Comparison of ENCODE assay signal across 8 cellular contexts in genomic region chr6:125918681-125919566, GRCh38. TPM values are rescaled to one million over a fixed set of nuclear protein-coding genes. Genes with fewer than 3 reads are reported as not detected.
DNase-seq lines count a peak whose midpoint lies in the region; ATAC-seq, FAIRE-seq and TF ChIP-seq lines count a peak whose summit lies in the region.

No MANE protein-coding gene starts in this region.

- peak overlapping the region; percentile 76 for H3K4me2 ChIP-seq in HepG2 (ENCODE audit: low read depth, low read length)

- H3K9me3 ChIP-seq in SJCRH30 (replicated peaks) (no peaks in the 10 kb centered on the region), breast epithelium (no peaks in the 10 kb centered on the region), HepG2 (ENCODE audit: low read length) (no peaks in the 10 kb centered on the region)

- H4K20me1 ChIP-seq in HepG2 (ENCODE audit: insufficient read depth, low read length) = no peaks in the 10 kb centered on the region

- peak; percentile 96 for FAIRE-seq in HepG2 (lab: Jason Lieb, UNC)

- BruUV-seq in HepG2 (replicated peaks; lab: Mats Ljungman, UMichigan) = no TSS peak

- TF ChIP-seq POLR2A in breast epithelium (IDR thresholded peaks at IDR 0.05) = peak; percentile 84
- peak; percentile 46 to 96; a peak in 3 of 4 replicates for TF ChIP-seq POLR2A in HepG2 (IDR thresholded peaks at IDR 0.05; ENCODE audit: insufficient read depth in 1 of 2, low read depth in 2 of 2, low read length in 2 of 2)

- intact Hi-C loops in breast epithelium (cut with DNase I; ENCODE audit: low total_unique reads) = no loop called here
- intact Hi-C loops in HepG2 (cut with micrococcal nuclease; ENCODE audit: unreplicated experiment) = loop anchor here (1.0 kb wide), 2 partner anchors 25 to 37 kb away; partner anchors contain the start of gene HINT3

- peak overlapping the region; percentile 73 for H2AFZ ChIP-seq in HepG2 (ENCODE audit: low read length)

- H3K4me1 ChIP-seq in SJCRH30 (peaks cover 20% of the 10 kb centered on the region), breast epithelium (peaks cover 0 to 5% of the 10 kb centered on the region in 2 donors), HepG2 (ENCODE audit: insufficient read depth, low read length) (peaks cover 62% of the 10 kb centered on the region)

- peak overlapping the region; percentile 82 for H3K9ac ChIP-seq in HepG2 (ENCODE audit: insufficient read depth, low read depth, low read length)

- in situ Hi-C loops in HepG2 (cut with HindIII; ENCODE audit: extremely low pct_ligation_motif_present, low pct_unique_long_range_greater_than_20kb) = no loop called here

- H3K27ac ChIP-seq in SJCRH30 (no peak overlapping the region), breast epithelium (peak overlapping the region; percentile 91 to 93), HepG2 (ENCODE audit: extremely low read length, insufficient read depth, low read length) (peak overlapping the region; percentile 84)

- POLR2A ChIA-PET in HepG2 (lab: Yijun Ruan, JAX) = interaction anchor here (0.7 to 3.8 kb wide), 11 partner anchors 12 to 129 kb away, joined by 3 to 30 read pairs (median 6); partner anchors contain the start of genes HINT3, NCOA7 and TRMT11

- WGBS in HepG2 (ENCODE audit: low lambda C conversion rate) = 12% methylated on average over 13 of the region's 13 CpGs

- TF ChIP-seq CTCF in breast epithelium (IDR thresholded peaks at IDR 0.05) = no peak
- no peak for TF ChIP-seq CTCF in HepG2 (CRISPR knock-in tag; IDR thresholded peaks at IDR 0.05)

- H3K27me3 ChIP-seq in SJCRH30 (no peaks in the 10 kb centered on the region), breast epithelium (no peaks in the 10 kb centered on the region), HepG2 (ENCODE audit: control insufficient read depth in 1 of 2, insufficient read depth in 2 of 2, low read length in 2 of 2) (no peaks in the 10 kb centered on the region)

- CTCF ChIA-PET in HepG2 (lab: Yijun Ruan, JAX; ENCODE audit: low intra/inter-chr PET ratio, low total read pairs) = no interaction called here

- no peak; the same call in 1 of the 2 replicates for TF ChIP-seq RAD21 in HepG2 (CRISPR knock-in tag; IDR thresholded peaks at IDR 0.05)

- peak; percentile 83 for DNase-seq in EH (ENCODE audit: low read depth)
- DNase-seq in SJCRH30 = peak in 1 of 2 experiments; percentile 58
- peak in 1 of 2 donors; percentile 67 for DNase-seq in breast epithelium (ENCODE audit: low spot score in 2 of 2)
- DNase-seq in HepG2 (ENCODE audit: low spot score) = peak; percentile 97
- peak; percentile 39 for DNase-seq in stimulated activated CD8-positive, alpha-beta memory T cell treated with anti-CD3 and anti-CD28 coated beads, Interleukin-4, amount 100 ng/mL, for 48 hours
- no peak for DNase-seq in D341Med (ENCODE audit: low spot score)

- TF ChIP-seq EP300 in HepG2 (IDR thresholded peaks at IDR 0.05; ENCODE audit: low read depth in 2 of 2, low read length in 2 of 2) (peak in 1 of 2 experiments; percentile 64; a peak in 2 of 4 replicates), HepG2 (CRISPR knock-in tag; IDR thresholded peaks at IDR 0.05; ENCODE audit: borderline replicate concordance) (0 out of 2 replicates have a peak, but pooled peaks have one; percentile 32)

- H3K36me3 ChIP-seq in SJCRH30 = no peaks in the 10 kb centered on the region
- no peaks in the 10 kb centered on the region for H3K36me3 ChIP-seq in breast epithelium
- H3K36me3 ChIP-seq in HepG2 (replicated peaks in 1 of 2; ENCODE audit: control insufficient read depth in 1 of 2, insufficient read depth in 2 of 2, low read length in 2 of 2) = peaks cover 19 to 45% of the 10 kb centered on the region in 2 experiments

- H3K4me3 ChIP-seq in SJCRH30 (peak overlapping the region; percentile 4; the same call in 1 of the 2 replicates), breast epithelium (peak overlapping the region; percentile 18 to 62 (median 48)), HepG2 (replicated peaks in 1 of 3; ENCODE audit: insufficient read depth in 1 of 3, low read depth in 2 of 3, low read length in 3 of 3) (peak overlapping the region; percentile 51 to 65 (median 52))

- ATAC-seq in GM21360 (IDR thresholded peaks at IDR 0.05; ENCODE audit: unreplicated experiment) = peak; percentile 95
- peak; percentile 98 for ATAC-seq in HG03571 (IDR thresholded peaks at IDR 0.05; ENCODE audit: unreplicated experiment)
- ATAC-seq in HepG2 = peak; percentile 97

- H3K79me2 ChIP-seq in HepG2 (ENCODE audit: insufficient read depth, low read length) = peaks cover 18% of the 10 kb centered on the region

TF ChIP-seq in HepG2, 621 proteins besides CTCF, POLR2A, EP300 and RAD21 (continues in another document):
- TF ChIP-seq, protein P1, sequence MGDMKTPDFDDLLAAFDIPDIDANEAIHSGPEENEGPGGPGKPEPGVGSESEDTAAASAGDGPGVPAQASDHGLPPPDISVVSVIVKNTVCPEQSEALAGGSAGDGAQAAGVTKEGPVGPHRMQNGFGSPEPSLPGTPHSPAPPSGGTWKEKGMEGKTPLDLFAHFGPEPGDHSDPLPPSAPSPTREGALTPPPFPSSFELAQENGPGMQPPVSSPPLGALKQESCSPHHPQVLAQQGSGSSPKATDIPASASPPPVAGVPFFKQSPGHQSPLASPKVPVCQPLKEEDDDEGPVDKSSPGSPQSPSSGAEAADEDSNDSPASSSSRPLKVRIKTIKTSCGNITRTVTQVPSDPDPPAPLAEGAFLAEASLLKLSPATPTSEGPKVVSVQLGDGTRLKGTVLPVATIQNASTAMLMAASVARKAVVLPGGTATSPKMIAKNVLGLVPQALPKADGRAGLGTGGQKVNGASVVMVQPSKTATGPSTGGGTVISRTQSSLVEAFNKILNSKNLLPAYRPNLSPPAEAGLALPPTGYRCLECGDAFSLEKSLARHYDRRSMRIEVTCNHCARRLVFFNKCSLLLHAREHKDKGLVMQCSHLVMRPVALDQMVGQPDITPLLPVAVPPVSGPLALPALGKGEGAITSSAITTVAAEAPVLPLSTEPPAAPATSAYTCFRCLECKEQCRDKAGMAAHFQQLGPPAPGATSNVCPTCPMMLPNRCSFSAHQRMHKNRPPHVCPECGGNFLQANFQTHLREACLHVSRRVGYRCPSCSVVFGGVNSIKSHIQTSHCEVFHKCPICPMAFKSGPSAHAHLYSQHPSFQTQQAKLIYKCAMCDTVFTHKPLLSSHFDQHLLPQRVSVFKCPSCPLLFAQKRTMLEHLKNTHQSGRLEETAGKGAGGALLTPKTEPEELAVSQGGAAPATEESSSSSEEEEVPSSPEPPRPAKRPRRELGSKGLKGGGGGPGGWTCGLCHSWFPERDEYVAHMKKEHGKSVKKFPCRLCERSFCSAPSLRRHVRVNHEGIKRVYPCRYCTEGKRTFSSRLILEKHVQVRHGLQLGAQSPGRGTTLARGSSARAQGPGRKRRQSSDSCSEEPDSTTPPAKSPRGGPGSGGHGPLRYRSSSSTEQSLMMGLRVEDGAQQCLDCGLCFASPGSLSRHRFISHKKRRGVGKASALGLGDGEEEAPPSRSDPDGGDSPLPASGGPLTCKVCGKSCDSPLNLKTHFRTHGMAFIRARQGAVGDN (CRISPR knock-in tag; IDR thresholded peaks at IDR 0.05) = no peak
- TF ChIP-seq CCDC6 (CRISPR knock-in tag; IDR thresholded peaks at IDR 0.05) (peak; percentile 48; the same call in 1 of the 2 replicates), ZNF563 (CRISPR knock-in tag; IDR thresholded peaks at IDR 0.05) (no peak), ZNF275 (CRISPR knock-in tag; IDR thresholded peaks at IDR 0.05; ENCODE audit: borderline replicate concordance) (no peak; the same call in 1 of the 2 replicates), ZNF34 (CRISPR knock-in tag; IDR thresholded peaks at IDR 0.05; ENCODE audit: borderline replicate concordance) (no peak), FOXA1 (IDR thresholded peaks at IDR 0.05) (no peak), FOXA1 (CRISPR knock-in tag; IDR thresholded peaks at IDR 0.05) (peak; percentile 61)
- TF ChIP-seq, protein P2, sequence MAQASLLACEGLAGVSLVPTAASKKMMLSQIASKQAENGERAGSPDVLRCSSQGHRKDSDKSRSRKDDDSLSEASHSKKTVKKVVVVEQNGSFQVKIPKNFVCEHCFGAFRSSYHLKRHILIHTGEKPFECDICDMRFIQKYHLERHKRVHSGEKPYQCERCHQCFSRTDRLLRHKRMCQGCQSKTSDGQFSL (CRISPR knock-in tag; IDR thresholded peaks at IDR 0.05) = 0 out of 2 replicates have a peak, but pooled peaks have one; percentile 12

RNA-seq across cellular contexts. Expression of gene HINT3, which starts 37.6 kb away (rescaled TPM):
- total RNA-seq in SJCRH30 (2014; rRNA removed; shearing (Covaris generic)) = 7.9 and 8.8 TPM in 2 replicates
- 10 to 100 TPM; 19.0 to 37.3 (median 26.2) TPM for total RNA-seq in breast epithelium
- 22.8 and 33.0 TPM in 2 replicates for total RNA-seq in HepG2 (2016; rRNA removed; fragmentation: Illumina TruSeq; extraction: Trizol)
- 4.3 and 5.0 TPM in 2 replicates for total RNA-seq in HepG2 (2016; cell fraction: cytosol; rRNA removed; fragmentation: Illumina TruSeq; extraction: Trizol; ENCODE audit: low read depth)
- total RNA-seq in HepG2 (2016; cell fraction: insoluble cytoplasmic fraction; rRNA removed; fragmentation: Illumina TruSeq; extraction: Trizol) = 22.7 and 34.5 TPM in 2 replicates
- total RNA-seq in HepG2 (2016; cell fraction: membrane; rRNA removed; fragmentation: Illumina TruSeq; extraction: Trizol) = 19.5 and 20.3 TPM in 2 replicates
- 11.8 and 12.4 TPM in 2 replicates for total RNA-seq in HepG2 (2016; cell fraction: nucleus; rRNA removed; fragmentation: Illumina TruSeq; extraction: Trizol)
- polyA plus RNA-seq in HepG2 (2011; rRNA removed) = 2.8 and 3.1 TPM in 2 replicates
- polyA plus RNA-seq in HepG2 (2011; cell fraction: cytosol; rRNA removed) = 2.5 TPM in 2 replicates
- polyA plus RNA-seq in HepG2 (2011; cell fraction: nucleus; rRNA removed) = 1.3 and 1.6 TPM in 2 replicates
- polyA plus RNA-seq in HepG2 (2012) = 15.9 and 22.1 TPM in 2 replicates
- 4.2 and 5.7 TPM in 2 replicates for polyA plus RNA-seq in HepG2 (2016; cell fraction: cytosol; fragmentation: Illumina TruSeq; extraction: Trizol; ENCODE audit: low read depth)
- polyA plus RNA-seq in HepG2 (2016; cell fraction: insoluble cytoplasmic fraction; fragmentation: Illumina TruSeq; extraction: Trizol; ENCODE audit: low read depth) = 32.2 and 38.6 TPM in 2 replicates
- 14.3 and 16.1 TPM in 2 replicates for polyA plus RNA-seq in HepG2 (2016; cell fraction: membrane; fragmentation: Illumina TruSeq; extraction: Trizol; ENCODE audit: low read depth)
- 12.5 and 13.2 TPM in 2 replicates for polyA plus RNA-seq in HepG2 (2016; cell fraction: nucleus; fragmentation: Illumina TruSeq; extraction: Trizol; ENCODE audit: insufficient read depth, low read depth)
- 1.3 and 3.6 TPM in 2 replicates for polyA minus RNA-seq in HepG2 (2011; rRNA and poly(A)+ RNA removed; ENCODE audit: low replicate concordance)
- 9.3 and 9.5 TPM in 2 replicates for polyA minus RNA-seq in HepG2 (2011; cell fraction: cytosol; rRNA and poly(A)+ RNA removed)
- 4.5 and 5.8 TPM in 2 replicates for polyA minus RNA-seq in HepG2 (2011; cell fraction: nucleus; rRNA and poly(A)+ RNA removed)
